7 cellular contexts compared by ENCODE assay signal in the genomic region with DNA sequence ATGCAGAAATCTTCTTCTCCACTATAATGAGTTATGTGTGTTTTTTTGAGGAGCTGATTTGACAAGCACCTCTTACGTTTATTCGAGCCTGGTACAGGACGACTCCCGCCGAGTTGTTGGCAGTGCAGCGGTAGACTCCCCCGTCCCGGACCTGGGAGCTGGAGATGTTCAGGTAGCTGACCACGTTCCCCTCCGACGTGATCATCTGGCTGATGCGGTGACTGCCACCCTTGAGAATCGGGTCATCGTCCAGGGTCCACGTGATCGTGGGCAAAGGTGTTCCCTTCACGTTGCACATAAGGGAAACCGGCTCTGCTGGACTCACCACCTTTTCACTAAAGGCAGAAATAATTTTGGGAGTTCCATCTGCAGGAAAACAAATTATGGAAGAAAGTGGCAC.
"Had no signal": no experiment of that assay in that cellular context is flagged by ENCODE, and none has a peak within 500 bp of the region (broad histone marks: within the 10 kb centered on the region; RNA-seq: fewer than 3 reads in every experiment).

No MANE protein-coding gene starts in this region.

- H3K9ac ChIP-seq: GM23248 had no signal

- H3K4me3 ChIP-seq: GM23248, K562 had no signal

- H2AFZ ChIP-seq: GM23248 had no signal

- ATAC-seq: K562 had no signal

- DNase-seq: GM23248, GOT3, H7, HCEC 1CT, IMR-90, KG1 had no signal

- H3K27ac ChIP-seq: GM23248 had no signal
